In the genomic region with DNA sequence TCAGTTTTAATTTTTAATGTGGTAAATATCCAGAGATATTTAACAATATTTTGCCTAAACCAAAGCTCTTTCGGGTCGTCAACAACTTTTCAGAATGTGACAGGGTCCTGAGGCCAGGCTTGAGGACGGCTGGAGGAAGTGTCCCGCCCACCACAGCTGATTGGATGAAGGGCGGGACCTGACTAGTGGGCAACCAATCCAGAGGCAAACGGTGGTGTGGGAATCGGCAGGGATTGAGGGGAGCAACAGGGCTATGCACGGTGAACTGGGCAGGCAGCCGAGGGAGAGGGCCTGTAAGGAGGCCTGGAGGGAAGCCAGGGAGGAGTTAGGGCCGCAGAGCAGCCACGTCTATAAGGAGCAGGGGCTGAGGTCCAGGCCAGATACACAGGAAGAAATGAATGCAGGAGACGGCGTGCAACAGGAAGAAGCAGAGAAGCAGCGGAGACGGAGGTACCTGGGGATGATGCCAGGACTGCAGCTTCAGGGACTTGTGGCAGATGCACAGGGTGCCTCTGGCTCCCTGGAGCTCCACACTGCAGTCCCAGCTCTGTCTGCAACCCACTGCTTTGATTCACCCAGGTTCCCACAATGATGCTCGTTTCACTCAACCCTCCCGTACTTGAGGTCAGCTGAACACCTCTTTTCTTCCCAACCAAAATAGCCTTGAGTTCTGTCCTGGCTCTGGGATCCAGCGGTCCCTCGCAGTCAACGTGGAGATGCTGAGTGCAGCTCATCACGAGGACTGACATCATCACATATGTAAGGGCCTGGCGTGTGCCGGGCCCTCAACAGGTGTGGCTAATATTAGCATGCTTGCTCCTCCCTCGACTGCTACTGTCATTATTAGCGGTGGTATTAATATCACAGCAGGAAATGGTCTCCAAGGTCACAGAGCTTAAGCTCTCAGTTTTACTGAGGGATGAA, we compare ENCODE assay signal across 8 cellular contexts. TPM values are rescaled to one million over a fixed set of nuclear protein-coding genes. Genes with fewer than 3 reads are reported as not detected.
A peak's percentile ranks its signal among the peaks of the same experiment; 100 is the strongest.
DNase-seq lines count a peak whose midpoint lies in the region; ATAC-seq and TF ChIP-seq lines count a peak whose summit lies in the region.

No MANE protein-coding gene starts in this region.

- H3K27ac ChIP-seq in SJCRH30: peak overlapping the region; percentile 18; the same call in 1 of the 2 replicates
- peak overlapping the region; percentile 82 for H3K27ac ChIP-seq in right cardiac atrium (ENCODE audit: low read length)
- H3K27ac ChIP-seq in stomach: peak overlapping the region in 2 of 5 donors; percentile 0 to 70

- no peaks in the 10 kb centered on the region for H3K9me3 ChIP-seq in SJCRH30 (replicated peaks)
- H3K9me3 ChIP-seq in right cardiac atrium (ENCODE audit: control insufficient read depth, low read length): no peaks in the 10 kb centered on the region
- peaks cover 0 to 4% (median under 1%) of the 10 kb centered on the region in 4 donors for H3K9me3 ChIP-seq in stomach

- peaks cover 16% of the 10 kb centered on the region for H3K4me1 ChIP-seq in SJCRH30
- H3K4me1 ChIP-seq in right cardiac atrium (ENCODE audit: control insufficient read depth, insufficient read depth, low read length): peaks cover 6% of the 10 kb centered on the region
- peaks cover 5 to 43% (median 22%) of the 10 kb centered on the region in 4 donors for H3K4me1 ChIP-seq in stomach

- no peak for TF ChIP-seq CTCF in stomach (IDR thresholded peaks at IDR 0.05)

- H3K27me3 ChIP-seq in SJCRH30: peaks cover 6% of the 10 kb centered on the region; the same call in 1 of the 2 replicates
- no peaks in the 10 kb centered on the region for H3K27me3 ChIP-seq in right cardiac atrium (ENCODE audit: control insufficient read depth, insufficient read depth)
- H3K27me3 ChIP-seq in stomach: no peaks in the 10 kb centered on the region

- intact Hi-C loops in right cardiac atrium (cut with DNase I): no loop called here
- intact Hi-C loops in stomach (cut with DNase I; ENCODE audit: low total_unique reads): no loop called here

- no peak for TF ChIP-seq POLR2A in stomach (IDR thresholded peaks at IDR 0.05)

- TF ChIP-seq EP300 in stomach (IDR thresholded peaks at IDR 0.05): no peak

- H3K4me3 ChIP-seq in SJCRH30 (peak overlapping the region; percentile 30), right cardiac atrium (ENCODE audit: low read length) (no peak overlapping the region), stomach (no peak overlapping the region)

- peak; percentile 89 to 92 for DNase-seq in SJCRH30
- peak; percentile 65 to 85 (median 83) for DNase-seq in right cardiac atrium
- DNase-seq in stomach: no peak
- DNase-seq in hippocampal formation (lab: John Stamatoyannopoulos, UW): no peak
- DNase-seq in NK-92 treated with Interleukin-12 subunit alpha and Interleukin-12 subunit beta, amount 100 ng/mL, for 24 hours (lab: John Stamatoyannopoulos, UW): no peak
- DNase-seq in NCI-H1436 treated with DMSO at 0.1 percent for 48 hours (lab: John Stamatoyannopoulos, UW): no peak

- H3K36me3 ChIP-seq in SJCRH30 (no peaks in the 10 kb centered on the region), stomach (no peaks in the 10 kb centered on the region)

- ATAC-seq in GM18511 (IDR thresholded peaks at IDR 0.05; ENCODE audit: unreplicated experiment) (peak; percentile 85), HG03103 (IDR thresholded peaks at IDR 0.05; ENCODE audit: low read depth, unreplicated experiment) (peak; percentile 56), right cardiac atrium (peak; percentile 65 to 79)

- WGBS in right cardiac atrium: 37% methylated on average over 25 of the region's 25 CpGs
- WGBS in stomach, 5 donors: 61 to 75% (median 70%) methylated on average over 25 of the region's 25 CpGs

RNA-seq across cellular contexts. Expression of a gene that starts 45.9 kb away (rescaled TPM):
- 11.5 and 13.6 TPM in 2 replicates for total RNA-seq in SJCRH30 (2014; rRNA removed; shearing (Covaris generic))
- total RNA-seq in right cardiac atrium (10 to 100 TPM; 67.4 to 83.1 (median 72.9) TPM), stomach (100 to 1,000 TPM in 1 of 5 donors, 10 to 100 TPM in 4; 25.9 to 103 (median 67.7) TPM)
- polyA plus RNA-seq in right cardiac atrium (38.0 TPM), stomach (10 to 100 TPM; 17.7 to 20.2 (median 18.2) TPM)

Comparison
In these comparisons a context has a peak if more than half of its experiments do, and no peak if none do; other contexts are left out.
1. DNase-seq: peak in SJCRH30 (2 of 2) and right cardiac atrium (3 of 3); none in stomach (single experiment), hippocampal formation (0 of 2), NK-92 treated with Interleukin-12 subunit alpha and Interleukin-12 subunit beta, amount 100 ng/mL, for 24 hours (single experiment) and NCI-H1436 treated with DMSO at 0.1 percent for 48 hours (single experiment).
2. Peak in every context shown above with its lines, with median percentiles within 50 percentile points of each other: ATAC-seq.